10 cellular contexts compared by ENCODE assay signal in genomic region chr1:237814319-237814924, GRCh38.
A peak's percentile ranks its signal among the peaks of the same experiment; 100 is the strongest.
DNase-seq lines count a peak whose midpoint lies in the region; ATAC-seq and TF ChIP-seq lines count a peak whose summit lies in the region.
"Had no signal": no experiment of that assay in that cellular context is flagged by ENCODE, and none has a peak within 500 bp of the region (broad histone marks: within the 10 kb centered on the region; RNA-seq: fewer than 3 reads in every experiment).

No MANE protein-coding gene starts in this region.

- H2BK20ac ChIP-seq in H9 (ENCODE audit: low read depth, low read length, poor library complexity, severe bottlenecking) = no peak overlapping the region

- H3K4me1 Mint-ChIP-seq in H9 = peaks cover 11 to 14% of the 10 kb centered on the region in 2 experiments
- no peaks in the 10 kb centered on the region for H3K4me1 Mint-ChIP-seq in activated CD4-positive, alpha-beta memory T cell treated with anti-CD3 and anti-CD28 coated beads for 36 hours (ENCODE audit: low read depth)
- H3K4me1 Mint-ChIP-seq: activated B cell treated with CpG ODN at 0.5 μM for 24 hours had no signal

- no peak overlapping the region for H4K91ac ChIP-seq in H9 (ENCODE audit: insufficient read length, low read depth, low read length)

- no peaks in the 10 kb centered on the region for H4K20me1 ChIP-seq in H9 (ENCODE audit: control insufficient read depth, insufficient read depth, insufficient read length)

- H3K4ac ChIP-seq in H9 (ENCODE audit: low read depth, low read length) = no peak overlapping the region

- intact Hi-C loops in activated CD4-positive, alpha-beta memory T cell treated with anti-CD3 and anti-CD28 coated beads for 36 hours (cut with micrococcal nuclease) = no loop called here

- DNase-seq in AG09309 (ENCODE audit: low read depth) (no peak), H9 (no peak), RPMI7951 (ENCODE audit: low read depth) (peak; percentile 2), glomerular visceral epithelial cell (ENCODE audit: extremely low spot score) (peak; percentile 25), NCI-H2107 (lab: John Stamatoyannopoulos, UW) (no peak), ecto neural progenitor cell (ENCODE audit: low spot score) (no peak)
- no peak for DNase-seq in activated CD4-positive, alpha-beta memory T cell treated with anti-CD3 and anti-CD28 coated beads for 36 hours
- DNase-seq: activated B cell treated with CpG ODN at 0.5 μM for 24 hours, spleen had no signal

- H3K27ac ChIP-seq in H9 (ENCODE audit: insufficient read length, low read depth, low read length) = no peak overlapping the region
- H3K27ac ChIP-seq: spleen had no signal

- H2AK5ac ChIP-seq in H9 (ENCODE audit: insufficient read length, low read length) = no peak overlapping the region

- CTCF ChIA-PET in activated CD4-positive, alpha-beta memory T cell treated with anti-CD3 and anti-CD28 coated beads for 36 hours (lab: Charles Lee) = interaction anchor here (1.0 kb wide), 1 partner anchor 8 kb away, joined by 5 read pairs; no protein-coding TSS in a partner anchor

- no peaks in the 10 kb centered on the region for H3K9me3 Mint-ChIP-seq in H9
- no peaks in the 10 kb centered on the region for H3K9me3 Mint-ChIP-seq in activated CD4-positive, alpha-beta memory T cell treated with anti-CD3 and anti-CD28 coated beads for 36 hours
- H3K9me3 Mint-ChIP-seq: activated B cell treated with CpG ODN at 0.5 μM for 24 hours had no signal

- H3K4me3 ChIP-seq in AG09309 (ENCODE audit: control insufficient read depth, low read depth, low read length) = no peak overlapping the region
- H3K4me3 ChIP-seq: spleen had no signal

- TF ChIP-seq CTCF in AG09309 (IDR thresholded peaks at IDR 0.05; ENCODE audit: control insufficient read depth, insufficient read depth, low read depth, low read length, missing control alignments) = peak; percentile 35
- TF ChIP-seq CTCF in H9 (conservative IDR thresholded peaks at IDR 0.05) = peak; percentile 90

- no peak overlapping the region for H3K56ac ChIP-seq in H9 (ENCODE audit: insufficient read length, low read depth, low read length)

- H3K9ac ChIP-seq in H9 (ENCODE audit: extremely low read depth, insufficient read length, low read length) = no peak overlapping the region

- ATAC-seq in HG03442 (IDR thresholded peaks at IDR 0.05; ENCODE audit: unreplicated experiment) = no peak

- no peak overlapping the region for H3K18ac ChIP-seq in H9 (ENCODE audit: insufficient read length, low read depth, low read length)

- no peak overlapping the region for H3K4me3 Mint-ChIP-seq in H9
- H3K4me3 Mint-ChIP-seq in activated CD4-positive, alpha-beta memory T cell treated with anti-CD3 and anti-CD28 coated beads for 36 hours = no peak overlapping the region
- H3K4me3 Mint-ChIP-seq: activated B cell treated with CpG ODN at 0.5 μM for 24 hours had no signal

- no peak overlapping the region for H3K4me2 ChIP-seq in H9 (ENCODE audit: insufficient read depth, insufficient read length, low read length)

- H2BK5ac ChIP-seq in H9 (ENCODE audit: insufficient read length, low read length) = no peak overlapping the region

- WGBS in H9 (ENCODE audit: extremely low coverage, insufficient read length, low lambda C conversion rate) = no CpG with 5 or more reads among the region's 5 CpGs

- H3K4me1 ChIP-seq in H9 (ENCODE audit: insufficient read depth, low read length) = no peaks in the 10 kb centered on the region
- H3K4me1 ChIP-seq: spleen had no signal

- no peak overlapping the region for H3K23ac ChIP-seq in H9 (ENCODE audit: insufficient read length, low read depth, low read length)

- H3K27ac Mint-ChIP-seq in H9 = no peak overlapping the region
- no peak overlapping the region for H3K27ac Mint-ChIP-seq in activated CD4-positive, alpha-beta memory T cell treated with anti-CD3 and anti-CD28 coated beads for 36 hours
- H3K27ac Mint-ChIP-seq: activated B cell treated with CpG ODN at 0.5 μM for 24 hours had no signal

- peaks cover 0 to 4% (median 0%) of the 10 kb centered on the region in 3 experiments; a peak in 2 of 7 replicates for H3K36me3 Mint-ChIP-seq in H9 (ENCODE audit: insufficient read depth in 1 of 3, low read depth in 3 of 3)
- H3K36me3 Mint-ChIP-seq in activated CD4-positive, alpha-beta memory T cell treated with anti-CD3 and anti-CD28 coated beads for 36 hours = no peaks in the 10 kb centered on the region

- no peaks in the 10 kb centered on the region for H3K23me2 ChIP-seq in H9 (ENCODE audit: insufficient read length, low read depth, low read length, poor library complexity, severe bottlenecking)

- H2BK12ac ChIP-seq in H9 (ENCODE audit: insufficient read length, low read depth, low read length) = no peak overlapping the region

- H3T11ph ChIP-seq in H9 (ENCODE audit: low read length) = no peak overlapping the region

- H2BK120ac ChIP-seq in H9 (ENCODE audit: low read depth, low read length, poor library complexity, severe bottlenecking) = no peak overlapping the region

- H3K79me2 ChIP-seq in H9 (ENCODE audit: insufficient read depth, low read length) = no peaks in the 10 kb centered on the region

- no peak overlapping the region for H4K8ac ChIP-seq in H9 (replicated peaks; ENCODE audit: insufficient read length, low read depth, low read length)

- no peaks in the 10 kb centered on the region for H3K27me3 ChIP-seq in H9 (ENCODE audit: insufficient read depth, low read length)
- H3K27me3 ChIP-seq: spleen had no signal

- no peaks in the 10 kb centered on the region for H3K79me1 ChIP-seq in H9 (ENCODE audit: insufficient read depth, low read depth, low read length, poor library complexity, severe bottlenecking)

- H3K27me3 Mint-ChIP-seq in H9 (ENCODE audit: low read depth) = no peaks in the 10 kb centered on the region
- H3K27me3 Mint-ChIP-seq in activated CD4-positive, alpha-beta memory T cell treated with anti-CD3 and anti-CD28 coated beads for 36 hours = peaks cover 4% of the 10 kb centered on the region
- H3K27me3 Mint-ChIP-seq: activated B cell treated with CpG ODN at 0.5 μM for 24 hours had no signal

- H2BK15ac ChIP-seq in H9 (ENCODE audit: low read depth, low read length) = no peak overlapping the region

- POLR2A ChIA-PET in activated CD4-positive, alpha-beta memory T cell treated with anti-CD3 and anti-CD28 coated beads for 36 hours (lab: Charles Lee) = no interaction called here

- H3K14ac ChIP-seq in H9 (ENCODE audit: insufficient read depth, low read length) = no peak overlapping the region

- H3K9me3 ChIP-seq in H9 (ENCODE audit: control insufficient read depth, low read depth, low read length) = no peaks in the 10 kb centered on the region
- H3K9me3 ChIP-seq: spleen had no signal

- H4K5ac ChIP-seq in H9 (ENCODE audit: insufficient read length, low read depth, low read length) = no peak overlapping the region

- H2AFZ ChIP-seq in H9 (ENCODE audit: low read length) = no peak overlapping the region

Comparison
In these comparisons a context has a peak if more than half of its experiments do, and no peak if none do; other contexts are left out.
1. DNase-seq: peak in RPMI7951 (single experiment) and glomerular visceral epithelial cell (single experiment); none in AG09309 (single experiment), H9 (single experiment), activated CD4-positive, alpha-beta memory T cell treated with anti-CD3 and anti-CD28 coated beads for 36 hours (single experiment), NCI-H2107 (single experiment) and ecto neural progenitor cell (single experiment).